7 cellular contexts compared by ENCODE assay signal in genomic region chr21:41142051-41142795, GRCh38.
A peak's percentile ranks its signal among the peaks of the same experiment; 100 is the strongest.
DNase-seq lines count a peak whose midpoint lies in the region; ATAC-seq lines count a peak whose summit lies in the region.

No MANE protein-coding gene starts in this region.

- no peak overlapping the region for H3K4me3 Mint-ChIP-seq in stimulated activated effector memory CD8-positive, alpha-beta T cell treated with anti-CD3 and anti-CD28 coated beads, Interleukin-12 subunit alpha, Interleukin-12 subunit beta, amount 100 ng/mL, for 72 hours

- no peak overlapping the region for H3K27ac Mint-ChIP-seq in stimulated activated effector memory CD8-positive, alpha-beta T cell treated with anti-CD3 and anti-CD28 coated beads, Interleukin-12 subunit alpha, Interleukin-12 subunit beta, amount 100 ng/mL, for 72 hours

- no peak for ATAC-seq in stimulated activated effector memory CD8-positive, alpha-beta T cell treated with anti-CD3 and anti-CD28 coated beads, Interleukin-12 subunit alpha, Interleukin-12 subunit beta, amount 100 ng/mL, for 72 hours

- no peaks in the 10 kb centered on the region for H3K9me3 Mint-ChIP-seq in stimulated activated effector memory CD8-positive, alpha-beta T cell treated with anti-CD3 and anti-CD28 coated beads, Interleukin-12 subunit alpha, Interleukin-12 subunit beta, amount 100 ng/mL, for 72 hours

- no peaks in the 10 kb centered on the region for H3K36me3 Mint-ChIP-seq in stimulated activated effector memory CD8-positive, alpha-beta T cell treated with anti-CD3 and anti-CD28 coated beads, Interleukin-12 subunit alpha, Interleukin-12 subunit beta, amount 100 ng/mL, for 72 hours

- peaks cover 5% of the 10 kb centered on the region for H3K4me1 Mint-ChIP-seq in stimulated activated effector memory CD8-positive, alpha-beta T cell treated with anti-CD3 and anti-CD28 coated beads, Interleukin-12 subunit alpha, Interleukin-12 subunit beta, amount 100 ng/mL, for 72 hours

- DNase-seq in HS-5 (ENCODE audit: low read depth) (peak; percentile 38), SHP77 treated with DMSO at 0.1 percent for 48 hours (lab: John Stamatoyannopoulos, UW) (peak; percentile 84), iPS-NIHi7 (ENCODE audit: extremely low spot score) (peak; percentile 40), superior temporal gyrus (ENCODE audit: extremely low spot score) (peak; percentile 74), foreskin melanocyte (no peak), amniotic stem cell (lab: John Stamatoyannopoulos, UW) (no peak)
- no peak for DNase-seq in stimulated activated effector memory CD8-positive, alpha-beta T cell treated with anti-CD3 and anti-CD28 coated beads, Interleukin-12 subunit alpha, Interleukin-12 subunit beta, amount 100 ng/mL, for 72 hours (ENCODE audit: low spot score in 2 of 2)

Comparison
In these comparisons a context has a peak if more than half of its experiments do, and no peak if none do; other contexts are left out.
1. DNase-seq: peak in HS-5 (single experiment), SHP77 treated with DMSO at 0.1 percent for 48 hours (single experiment), iPS-NIHi7 (single experiment) and superior temporal gyrus (single experiment); none in foreskin melanocyte (single experiment), stimulated activated effector memory CD8-positive, alpha-beta T cell treated with anti-CD3 and anti-CD28 coated beads, Interleukin-12 subunit alpha, Interleukin-12 subunit beta, amount 100 ng/mL, for 72 hours (0 of 2) and amniotic stem cell (single experiment).